8 cellular contexts compared by ENCODE assay signal in genomic region chr12:10153271-10154144, GRCh38. TPM values are rescaled to one million over a fixed set of nuclear protein-coding genes. Genes with fewer than 3 reads are reported as not detected.
DNase-seq lines count a peak whose midpoint lies in the region; ATAC-seq and TF ChIP-seq lines count a peak whose summit lies in the region.

No MANE protein-coding gene starts in this region.

- H3K4me1 ChIP-seq in NT2/D1 (ENCODE audit: insufficient read depth, insufficient read length) (no peaks in the 10 kb centered on the region), mononuclear cell (ENCODE audit: insufficient read depth, low read length) (peaks cover 11% of the 10 kb centered on the region)

- DNase-seq in G401 (ENCODE audit: low spot score): peak; percentile 75
- DNase-seq in NT2/D1 (ENCODE audit: low read depth, low spot score): peak; percentile 87
- DNase-seq in activated T-cell treated with anti-CD3 and anti-CD28 coated beads for 1 hour (ENCODE audit: low read depth): peak; percentile 39
- peak; percentile 46 to 67 for DNase-seq in erythroblast (lab: John Stamatoyannopoulos, UW)
- DNase-seq in stimulated activated CD8-positive, alpha-beta memory T cell treated with anti-CD3 and anti-CD28 coated beads, Interleukin-15, amount 100 ng/mL, for 48 hours (ENCODE audit: low read depth in 2 of 2): peak; percentile 20 to 25

- ATAC-seq in HG03066 (IDR thresholded peaks at IDR 0.05; ENCODE audit: low read depth, unreplicated experiment) (peak; percentile 66), GM18520 (IDR thresholded peaks at IDR 0.05; ENCODE audit: unreplicated experiment) (no peak)

- H3K9me3 ChIP-seq in NT2/D1 (ENCODE audit: insufficient read depth, low read length): no peaks in the 10 kb centered on the region
- H3K9me3 ChIP-seq in mononuclear cell (ENCODE audit: low read depth, low read length): no peaks in the 10 kb centered on the region

- H3K9ac ChIP-seq in NT2/D1 (ENCODE audit: insufficient read length, low read depth): peak overlapping the region; percentile 94

- TF ChIP-seq POLR2A in erythroblast (IDR thresholded peaks at IDR 0.05; ENCODE audit: low read length): no peak

- no peaks in the 10 kb centered on the region for H3K27me3 ChIP-seq in NT2/D1 (ENCODE audit: insufficient read depth, insufficient read length)
- H3K27me3 ChIP-seq in mononuclear cell (ENCODE audit: insufficient read depth, low read length): peaks cover 5% of the 10 kb centered on the region

- in situ Hi-C loops in G401 (cut with HindIII; ENCODE audit: low sequenced_read_pairs): no loop called here

- H3K4me3 ChIP-seq in NT2/D1 (ENCODE audit: insufficient read length, low read depth) (peak overlapping the region; percentile 75), mononuclear cell (ENCODE audit: low read length) (peak overlapping the region; percentile 59)

- no peaks in the 10 kb centered on the region for H3K36me3 ChIP-seq in NT2/D1 (ENCODE audit: insufficient read depth, insufficient read length, low read length)

RNA-seq across cellular contexts. Expression of gene OLR1, which starts 18.4 kb away (rescaled TPM):
- total RNA-seq in G401 (2014; rRNA removed; shearing (Covaris generic)): 0.37 and 4.3 TPM in 2 replicates
- total RNA-seq in mononuclear cell: 104 TPM

RNA-seq across cellular contexts. Expression of gene CLEC7A, which starts 23.5 kb away (rescaled TPM):
- total RNA-seq in G401 (2014; rRNA removed; shearing (Covaris generic)): not detected in 2 replicates
- total RNA-seq in mononuclear cell: 177 TPM

RNA-seq across cellular contexts. Expression of gene TMEM52B, which starts 25.3 kb away (rescaled TPM):
- 0.68 TPM in 1 of 2 replicates, not detected in the other for total RNA-seq in G401 (2014; rRNA removed; shearing (Covaris generic))
- 1.4 TPM for total RNA-seq in mononuclear cell

RNA-seq across cellular contexts. Expression of gene CLEC1A, which starts 54.7 kb away (rescaled TPM):
- not detected in 2 replicates for total RNA-seq in G401 (2014; rRNA removed; shearing (Covaris generic))
- total RNA-seq in mononuclear cell: 0.10 TPM

RNA-seq across cellular contexts. Expression of gene GABARAPL1, which starts 59.2 kb away (rescaled TPM):
- total RNA-seq in G401 (2014; rRNA removed; shearing (Covaris generic)): 37.6 and 88.9 TPM in 2 replicates
- 155 TPM for total RNA-seq in mononuclear cell

Comparison
In these comparisons a context has a peak if more than half of its experiments do, and no peak if none do; other contexts are left out.
1. DNase-seq: peak in every context shown above with its lines; median percentile 87 in NT2/D1; 75 in G401; 56 in erythroblast; 39 in activated T-cell treated with anti-CD3 and anti-CD28 coated beads for 1 hour; 22 in stimulated activated CD8-positive, alpha-beta memory T cell treated with anti-CD3 and anti-CD28 coated beads, Interleukin-15, amount 100 ng/mL, for 48 hours.
2. RNA of gene OLR1, which starts 18.4 kb away (total RNA-seq): 104 TPM in mononuclear cell (single experiment); 0.37 to 4.3 TPM in G401; every median in the first group is over 10 times any median in the second.
3. RNA of gene CLEC7A, which starts 23.5 kb away (total RNA-seq): 177 TPM in mononuclear cell (single experiment); not detected in G401; every median in the first group is over 100 times any median in the second.